Comparison of ENCODE assay signal across 14 cellular contexts in the genomic region with DNA sequence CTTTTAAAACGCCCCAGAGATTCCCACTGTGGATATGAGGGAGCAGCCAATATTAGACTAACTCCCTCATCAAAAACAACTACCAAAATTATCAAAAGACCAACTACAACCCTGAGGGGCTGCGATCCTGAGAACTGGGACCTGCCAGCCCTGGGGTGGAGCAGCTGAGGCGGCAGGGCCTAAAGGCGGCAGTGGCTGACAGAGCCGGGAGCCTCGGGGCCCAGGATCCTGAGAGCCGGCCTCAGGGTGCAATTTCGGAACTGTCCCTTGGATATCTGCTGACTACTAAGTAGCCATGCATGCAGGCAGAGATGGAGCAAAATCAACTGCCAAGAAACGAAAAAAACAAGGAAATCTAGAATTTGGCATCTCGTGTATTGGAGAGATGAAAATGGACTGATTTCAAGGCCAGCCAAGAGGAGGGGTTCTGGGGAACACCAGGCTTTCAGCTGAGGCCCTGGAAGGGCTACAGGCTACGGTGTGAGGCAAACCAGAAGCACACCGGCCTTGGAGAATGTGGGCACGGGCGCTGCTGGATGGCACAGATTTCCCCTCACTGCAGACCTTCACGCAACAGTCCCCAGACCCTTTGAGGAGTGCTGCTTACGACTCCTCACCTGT.
A peak's percentile ranks its signal among the peaks of the same experiment; 100 is the strongest.
DNase-seq lines count a peak whose midpoint lies in the region; TF ChIP-seq lines count a peak whose summit lies in the region.
"Had no signal": no experiment of that assay in that cellular context is flagged by ENCODE, and none has a peak within 500 bp of the region (broad histone marks: within the 10 kb centered on the region; RNA-seq: fewer than 3 reads in every experiment).

No MANE protein-coding gene starts in this region.

- peaks cover 2% of the 10 kb centered on the region for H3K36me3 ChIP-seq in adipocyte (ENCODE audit: control insufficient read depth, insufficient read depth, low read length, severe bottlenecking)
- H3K36me3 ChIP-seq in sigmoid colon = peaks cover 0 to 21% (median 2%) of the 10 kb centered on the region in 4 donors
- H3K36me3 ChIP-seq: cardiac muscle cell had no signal

- peak overlapping the region; percentile 22 for H3K4me3 ChIP-seq in adipocyte (ENCODE audit: low read length)
- H3K4me3 ChIP-seq in sigmoid colon = no peak overlapping the region
- no peak overlapping the region for H3K4me3 ChIP-seq in coronary artery
- H3K4me3 ChIP-seq: cardiac muscle cell had no signal

- peak; percentile 40 for DNase-seq in AG20443 (ENCODE audit: low spot score)
- DNase-seq in adipocyte (ENCODE audit: low read depth) = no peak
- DNase-seq in iPS-NIHi11 (ENCODE audit: low spot score) = peak; percentile 15
- peak; percentile 60 for DNase-seq in sigmoid colon
- DNase-seq in activated T-cell treated with anti-CD3 and anti-CD28 coated beads for 4 hours = no peak
- DNase-seq in COLO668 (lab: John Stamatoyannopoulos, UW; ENCODE audit: unreplicated experiment) = no peak
- DNase-seq in coronary artery (ENCODE audit: low spot score) = no peak
- DNase-seq in activated CD4-positive, alpha-beta T cell treated with anti-CD3 and anti-CD28 coated beads, Interleukin-2, amount 10 ng/mL, durations not matched to agents 24 days and 14 days = no peak
- DNase-seq: activated B cell treated with CpG ODN at 0.5 μM for 24 hours, NCI-H1930, NCI-H526 had no signal

- H3K4me3 Mint-ChIP-seq in activated CD4-positive, alpha-beta T cell treated with anti-CD3 and anti-CD28 coated beads, Interleukin-2, amount 10 ng/mL, durations not matched to agents 24 days and 14 days = no peak overlapping the region
- H3K4me3 Mint-ChIP-seq: activated B cell treated with CpG ODN at 0.5 μM for 24 hours; activated naive CD4-positive, alpha-beta T cell treated with anti-CD3 and anti-CD28 coated beads, Interleukin-2, amount 50 U/mL, for 24 hours had no signal

- intact Hi-C loops in sigmoid colon (cut with DNase I) = no loop called here
- intact Hi-C loops in activated CD4-positive, alpha-beta T cell treated with anti-CD3 and anti-CD28 coated beads, Interleukin-2, amount 10 ng/mL, durations not matched to agents 24 days and 14 days (cut with micrococcal nuclease) = no loop called here

- TF ChIP-seq CTCF in sigmoid colon (IDR thresholded peaks at IDR 0.05) = no peak
- no peak for TF ChIP-seq CTCF in coronary artery (IDR thresholded peaks at IDR 0.05)

- H3K27ac Mint-ChIP-seq in activated CD4-positive, alpha-beta T cell treated with anti-CD3 and anti-CD28 coated beads, Interleukin-2, amount 10 ng/mL, durations not matched to agents 24 days and 14 days = no peak overlapping the region
- H3K27ac Mint-ChIP-seq: activated B cell treated with CpG ODN at 0.5 μM for 24 hours; activated naive CD4-positive, alpha-beta T cell treated with anti-CD3 and anti-CD28 coated beads, Interleukin-2, amount 50 U/mL, for 24 hours had no signal

- peak overlapping the region; percentile 17 for H3K9ac ChIP-seq in adipocyte (ENCODE audit: low read length)
- H3K9ac ChIP-seq: parathyroid adenoma had no signal

- H3K36me3 Mint-ChIP-seq in activated CD4-positive, alpha-beta T cell treated with anti-CD3 and anti-CD28 coated beads, Interleukin-2, amount 10 ng/mL, durations not matched to agents 24 days and 14 days (ENCODE audit: low read depth) = no peaks in the 10 kb centered on the region

- TF ChIP-seq EP300 in sigmoid colon (IDR thresholded peaks at IDR 0.05) = no peak

- H3K27me3 Mint-ChIP-seq in activated CD4-positive, alpha-beta T cell treated with anti-CD3 and anti-CD28 coated beads, Interleukin-2, amount 10 ng/mL, durations not matched to agents 24 days and 14 days = no peaks in the 10 kb centered on the region
- H3K27me3 Mint-ChIP-seq: activated naive CD4-positive, alpha-beta T cell treated with anti-CD3 and anti-CD28 coated beads, Interleukin-2, amount 50 U/mL, for 24 hours had no signal

- H3K4me1 Mint-ChIP-seq in activated CD4-positive, alpha-beta T cell treated with anti-CD3 and anti-CD28 coated beads, Interleukin-2, amount 10 ng/mL, durations not matched to agents 24 days and 14 days = no peaks in the 10 kb centered on the region
- H3K4me1 Mint-ChIP-seq: activated B cell treated with CpG ODN at 0.5 μM for 24 hours had no signal

- 82 to 87% methylated on average over 16 of the region's 16 CpGs for WGBS in sigmoid colon, 2 donors

- H3K9me3 Mint-ChIP-seq in activated CD4-positive, alpha-beta T cell treated with anti-CD3 and anti-CD28 coated beads, Interleukin-2, amount 10 ng/mL, durations not matched to agents 24 days and 14 days = no peaks in the 10 kb centered on the region
- H3K9me3 Mint-ChIP-seq: activated naive CD4-positive, alpha-beta T cell treated with anti-CD3 and anti-CD28 coated beads, Interleukin-2, amount 50 U/mL, for 24 hours had no signal

- H3K27me3 ChIP-seq in adipocyte (replicated peaks; ENCODE audit: control insufficient read depth, insufficient read depth, low read length) = no peaks in the 10 kb centered on the region
- no peaks in the 10 kb centered on the region for H3K27me3 ChIP-seq in sigmoid colon
- H3K27me3 ChIP-seq: cardiac muscle cell had no signal

- TF ChIP-seq POLR2A in sigmoid colon (IDR thresholded peaks at IDR 0.05) = no peak

- H3K9me3 ChIP-seq in adipocyte (ENCODE audit: control insufficient read depth, low read length) (no peaks in the 10 kb centered on the region), sigmoid colon (no peaks in the 10 kb centered on the region)

- H3K4me1 ChIP-seq in adipocyte (ENCODE audit: control insufficient read depth, insufficient read depth, low read length) = peaks cover 20% of the 10 kb centered on the region
- peaks cover 0 to 59% (median 48%) of the 10 kb centered on the region in 4 donors for H3K4me1 ChIP-seq in sigmoid colon
- H3K4me1 ChIP-seq: parathyroid adenoma had no signal

- peak overlapping the region in 3 of 4 donors; percentile 51 to 71 (median 57) for H3K27ac ChIP-seq in sigmoid colon
- no peak overlapping the region for H3K27ac ChIP-seq in coronary artery
- H3K27ac ChIP-seq: cardiac muscle cell, parathyroid adenoma had no signal

Comparison
In these comparisons a context has a peak if more than half of its experiments do, and no peak if none do; other contexts are left out.
1. DNase-seq: peak in AG20443 (single experiment), iPS-NIHi11 (single experiment) and sigmoid colon (single experiment); none in adipocyte (single experiment), activated T-cell treated with anti-CD3 and anti-CD28 coated beads for 4 hours (single experiment), COLO668 (single experiment), coronary artery (single experiment) and activated CD4-positive, alpha-beta T cell treated with anti-CD3 and anti-CD28 coated beads, Interleukin-2, amount 10 ng/mL, durations not matched to agents 24 days and 14 days (single experiment).
2. H3K27ac ChIP-seq: peak in sigmoid colon (3 of 4); none in coronary artery (0 of 2).